In the genomic region with DNA sequence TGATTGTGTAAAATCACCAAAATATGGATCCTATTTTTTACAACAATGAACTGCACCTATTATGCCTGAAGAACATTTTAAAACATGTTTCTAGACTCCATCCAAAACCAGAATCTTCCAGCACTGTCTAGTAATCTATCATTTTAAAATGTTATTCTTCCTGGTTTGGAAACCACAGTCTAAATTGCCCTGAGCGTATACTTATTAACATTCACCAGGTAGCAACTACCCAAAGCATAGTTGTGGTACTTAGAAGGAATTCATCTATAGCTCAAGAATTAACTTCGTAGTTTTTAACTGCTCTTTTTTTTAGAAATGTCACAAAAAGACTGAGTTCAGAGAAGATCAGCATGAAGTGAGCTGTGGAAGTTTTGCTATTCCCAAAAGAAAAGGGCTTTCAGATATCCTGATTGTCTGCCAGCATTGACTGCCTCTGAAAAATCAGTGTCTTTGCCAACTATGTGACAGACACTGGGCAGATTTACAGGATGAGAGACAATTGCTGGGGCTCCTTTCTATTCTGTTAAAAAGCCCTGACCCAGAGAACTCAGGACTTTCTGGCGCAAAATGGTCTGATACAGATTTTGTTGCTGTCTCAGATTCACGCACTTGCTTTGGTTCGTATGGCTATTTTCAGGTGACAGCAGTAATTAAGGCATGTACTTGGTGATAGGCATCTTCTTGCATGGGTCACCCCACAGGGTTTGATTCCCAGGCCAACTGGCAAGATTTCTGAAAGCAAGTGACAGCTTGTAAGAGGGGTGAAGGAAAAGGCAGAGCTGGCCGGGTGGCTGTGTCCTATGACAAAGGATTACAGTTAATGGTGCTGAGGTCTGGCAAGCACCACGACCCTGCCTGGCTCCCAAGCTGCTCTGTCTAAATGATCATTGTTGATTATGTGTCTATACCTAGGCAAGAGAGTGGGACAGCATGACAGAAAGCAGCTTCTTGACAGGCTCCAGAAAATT, we compare ENCODE assay signal across 15 cellular contexts.
DNase-seq lines count a peak whose midpoint lies in the region; ATAC-seq, FAIRE-seq and TF ChIP-seq lines count a peak whose summit lies in the region.
"Had no signal": no experiment of that assay in that cellular context is flagged by ENCODE, and none has a peak within 500 bp of the region (broad histone marks: within the 10 kb centered on the region; RNA-seq: fewer than 3 reads in every experiment).

No MANE protein-coding gene starts in this region.

- H3K27me3 ChIP-seq in right lobe of liver (no peaks in the 10 kb centered on the region), HepG2 (ENCODE audit: control insufficient read depth in 1 of 2, insufficient read depth in 2 of 2, low read length in 2 of 2) (peaks cover 1 to 11% of the 10 kb centered on the region in 2 experiments; a peak in 2 of 5 replicates), pancreas (no peaks in the 10 kb centered on the region)

- WGBS in right lobe of liver (ENCODE audit: insufficient coverage, low coverage, low lambda C conversion rate, missing lambda C conversion rate) = 31% methylated on average over 7 of the region's 7 CpGs
- WGBS in HepG2 (ENCODE audit: low lambda C conversion rate) = 51% methylated on average over 7 of the region's 7 CpGs
- WGBS in pancreas, 2 donors = 51 to 54% methylated on average over 7 of the region's 7 CpGs

- CTCF ChIA-PET in HepG2 (lab: Yijun Ruan, JAX; ENCODE audit: low intra/inter-chr PET ratio, low total read pairs) = no interaction called here

- ATAC-seq in right lobe of liver = peak; percentile 8 to 51 (median 42)
- ATAC-seq in HepG2 = no peak
- peak; percentile 75 to 92 for ATAC-seq in left cardiac atrium
- peak in 3 of 4 donors; percentile 51 to 68 (median 66) for ATAC-seq in pancreas
- ATAC-seq in GM21576 (IDR thresholded peaks at IDR 0.05; ENCODE audit: unreplicated experiment) = no peak
- ATAC-seq: A549, GM12878, mucosa of descending colon had no signal

- no peaks in the 10 kb centered on the region for H3K79me2 ChIP-seq in HepG2 (ENCODE audit: insufficient read depth, low read length)

- in situ Hi-C loops in HepG2 (cut with HindIII; ENCODE audit: extremely low pct_ligation_motif_present, low pct_unique_long_range_greater_than_20kb) = no loop called here

- TF ChIP-seq EP300 in HepG2 (IDR thresholded peaks at IDR 0.05; ENCODE audit: low read depth in 2 of 2, low read length in 2 of 2) (no peak), HepG2 (CRISPR knock-in tag; IDR thresholded peaks at IDR 0.05; ENCODE audit: borderline replicate concordance) (no peak)

- H3K27ac ChIP-seq in right lobe of liver (peak overlapping the region in 2 of 3 donors; percentile 19 to 56), HepG2 (ENCODE audit: extremely low read length, insufficient read depth, low read length) (no peak overlapping the region), pancreas (peak overlapping the region in 3 of 4 donors; percentile 6 to 30 (median 28))
- H3K27ac ChIP-seq: A549 had no signal

- H3K27me3 Mint-ChIP-seq in immature natural killer cell (ENCODE audit: low read depth in 3 of 3) = peaks cover 0 to 14% (median 6%) of the 10 kb centered on the region in 3 donors

- BruUV-seq in HepG2 (replicated peaks; lab: Mats Ljungman, UMichigan) = no TSS peak

- FAIRE-seq in HepG2 (lab: Jason Lieb, UNC) = no peak
- FAIRE-seq in pancreas (lab: Jason Lieb, UNC) = no peak
- FAIRE-seq: A549, frontal cortex, GM12878 had no signal

- H3K9me3 Mint-ChIP-seq in immature natural killer cell = no peaks in the 10 kb centered on the region
- H3K9me3 Mint-ChIP-seq: activated T-cell treated with anti-CD3 and anti-CD28 coated beads, Interleukin-2, amount 50 U/mL, for 24 hours; central memory CD8-positive, alpha-beta T cell had no signal

- no peak for TF ChIP-seq RAD21 in HepG2 (CRISPR knock-in tag; IDR thresholded peaks at IDR 0.05)

- intact Hi-C loops in right lobe of liver (cut with DNase I) (no loop called here), HepG2 (cut with micrococcal nuclease; ENCODE audit: unreplicated experiment) (no loop called here), left cardiac atrium (cut with DNase I) (no loop called here), pancreas (cut with DNase I) (no loop called here)

- no peak overlapping the region for H3K9ac ChIP-seq in HepG2 (ENCODE audit: insufficient read depth, low read depth, low read length)

- peaks cover 25 to 26% of the 10 kb centered on the region in 2 donors for H3K4me1 Mint-ChIP-seq in immature natural killer cell

- H3K4me1 ChIP-seq in right lobe of liver = peaks cover 0 to 34% (median 13%) of the 10 kb centered on the region in 4 donors
- peaks cover 21% of the 10 kb centered on the region for H3K4me1 ChIP-seq in HepG2 (ENCODE audit: insufficient read depth, low read length)
- H3K4me1 ChIP-seq in pancreas = peaks cover 0 to 5% (median 0%) of the 10 kb centered on the region in 3 donors

- no peaks in the 10 kb centered on the region for H3K9me3 ChIP-seq in right lobe of liver
- H3K9me3 ChIP-seq in HepG2 (ENCODE audit: low read length) = no peaks in the 10 kb centered on the region
- no peaks in the 10 kb centered on the region for H3K9me3 ChIP-seq in pancreas
- H3K9me3 ChIP-seq: mucosa of descending colon had no signal

- no peaks in the 10 kb centered on the region for H4K20me1 ChIP-seq in HepG2 (ENCODE audit: insufficient read depth, low read length)

- H3K36me3 Mint-ChIP-seq in immature natural killer cell = peaks cover 0 to 5% (median 0%) of the 10 kb centered on the region in 3 donors

- no peak overlapping the region for H2AFZ ChIP-seq in HepG2 (ENCODE audit: low read length)

- peak overlapping the region in 1 of 3 donors; percentile 32 for H3K4me3 ChIP-seq in right lobe of liver
- H3K4me3 ChIP-seq in HepG2 (replicated peaks in 1 of 3; ENCODE audit: insufficient read depth in 1 of 3, low read depth in 2 of 3, low read length in 3 of 3) = no peak overlapping the region
- no peak overlapping the region for H3K4me3 ChIP-seq in pancreas
- H3K4me3 ChIP-seq: A549, GM12878, mucosa of descending colon had no signal

- no peak for TF ChIP-seq POLR2A in right lobe of liver (IDR thresholded peaks at IDR 0.05)
- no peak for TF ChIP-seq POLR2A in HepG2 (IDR thresholded peaks at IDR 0.05; ENCODE audit: insufficient read depth in 1 of 2, low read depth in 2 of 2, low read length in 2 of 2)

- TF ChIP-seq CTCF in right lobe of liver (IDR thresholded peaks at IDR 0.05) (no peak), HepG2 (CRISPR knock-in tag; IDR thresholded peaks at IDR 0.05) (no peak), pancreas (IDR thresholded peaks at IDR 0.05) (no peak)

- DNase-seq in right lobe of liver (no peak), HepG2 (ENCODE audit: low spot score) (no peak), left cardiac atrium (peak; percentile 40), pancreas (no peak), iPS-NIHi7 (ENCODE audit: extremely low spot score) (no peak), immature natural killer cell (no peak)
- DNase-seq in central memory CD4-positive, alpha-beta T cell = no peak
- DNase-seq: activated T-cell treated with anti-CD3 and anti-CD28 coated beads, Interleukin-2, amount 50 U/mL, for 24 hours; mucosa of descending colon; NCI-H2171 had no signal

- H3K4me3 Mint-ChIP-seq in immature natural killer cell = peak overlapping the region in 1 of 5 donors; percentile 3
- H3K4me3 Mint-ChIP-seq: activated T-cell treated with anti-CD3 and anti-CD28 coated beads, Interleukin-2, amount 50 U/mL, for 24 hours; central memory CD8-positive, alpha-beta T cell had no signal

- H3K4me2 ChIP-seq in HepG2 (ENCODE audit: low read depth, low read length) = no peak overlapping the region
- H3K4me2 ChIP-seq: A549 had no signal

- POLR2A ChIA-PET in HepG2 (lab: Yijun Ruan, JAX) = no interaction called here

- H3K27ac Mint-ChIP-seq in immature natural killer cell = peak overlapping the region in 2 of 6 donors; percentile 56 to 68
- H3K27ac Mint-ChIP-seq: activated T-cell treated with anti-CD3 and anti-CD28 coated beads, Interleukin-2, amount 50 U/mL, for 24 hours had no signal

- H3K36me3 ChIP-seq in right lobe of liver (no peaks in the 10 kb centered on the region), HepG2 (replicated peaks in 1 of 2; ENCODE audit: control insufficient read depth in 1 of 2, insufficient read depth in 2 of 2, low read length in 2 of 2) (no peaks in the 10 kb centered on the region), pancreas (no peaks in the 10 kb centered on the region)

TF ChIP-seq in HepG2, 621 proteins besides CTCF, POLR2A, EP300 and RAD21:
- TF ChIP-seq ZNF616 (CRISPR knock-in tag; IDR thresholded peaks at IDR 0.05; ENCODE audit: low read depth) = no peak
- TF ChIP-seq ZFX (CRISPR knock-in tag; IDR thresholded peaks at IDR 0.05; ENCODE audit: low read depth) = no peak

Comparison
In these comparisons a context has a peak if more than half of its experiments do, and no peak if none do; other contexts are left out.
1. ATAC-seq: peak in right lobe of liver (4 of 4), left cardiac atrium (2 of 2) and pancreas (3 of 4); none in HepG2 (single experiment) and GM21576 (single experiment).